ENCODE assay signal across 13 cellular contexts in the genomic region with DNA sequence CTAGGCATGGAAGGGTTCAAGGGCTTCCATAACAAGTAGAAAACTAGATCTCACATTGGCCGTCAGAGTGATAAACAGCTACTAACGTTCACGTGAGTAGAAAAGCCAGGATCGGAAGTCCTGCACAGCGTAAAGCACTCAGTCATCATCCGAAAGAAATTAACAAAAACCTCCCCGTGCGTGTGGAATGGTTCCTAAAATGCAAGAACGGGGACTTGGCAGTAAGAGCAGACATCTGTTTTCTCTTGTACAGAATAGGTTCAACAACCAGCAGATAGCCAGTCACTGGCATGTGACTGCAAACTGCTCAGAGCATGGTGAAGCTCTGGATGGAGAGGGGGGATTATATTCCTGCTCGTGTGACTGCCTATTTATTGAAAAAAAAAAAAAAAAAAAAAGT.
A peak's percentile ranks its signal among the peaks of the same experiment; 100 is the strongest.
DNase-seq lines count a peak whose midpoint lies in the region; ATAC-seq and TF ChIP-seq lines count a peak whose summit lies in the region.
"Had no signal": no experiment of that assay in that cellular context is flagged by ENCODE, and none has a peak within 500 bp of the region (broad histone marks: within the 10 kb centered on the region; RNA-seq: fewer than 3 reads in every experiment).

No MANE protein-coding gene starts in this region.

- in situ Hi-C loops in transverse colon (cut with MboI; ENCODE audit: low pct_ligation_motif_present in 1 of 4, low pct_unique_long_range_greater_than_20kb in 1 of 4, low sequenced_read_pairs in 3 of 4), result no loop called here

- H3K27ac Mint-ChIP-seq in activated CD8-positive, alpha-beta memory T cell treated with anti-CD3 and anti-CD28 coated beads, Interleukin-2, amount 10 ng/mL, durations not matched to agents 7 days and 5 days, result no peak overlapping the region
- H3K27ac Mint-ChIP-seq: activated T-cell treated with anti-CD3 and anti-CD28 coated beads, Interleukin-2, amount 50 U/mL, for 72 hours; mesothelial cell of epicardium had no signal

- H3K4me3 Mint-ChIP-seq in activated CD8-positive, alpha-beta memory T cell treated with anti-CD3 and anti-CD28 coated beads, Interleukin-2, amount 10 ng/mL, durations not matched to agents 7 days and 5 days, result no peak overlapping the region
- H3K4me3 Mint-ChIP-seq: activated T-cell treated with anti-CD3 and anti-CD28 coated beads, Interleukin-2, amount 50 U/mL, for 72 hours; mesothelial cell of epicardium had no signal

- no peak for ATAC-seq in activated CD8-positive, alpha-beta memory T cell treated with anti-CD3 and anti-CD28 coated beads, Interleukin-2, amount 10 ng/mL, durations not matched to agents 7 days and 5 days
- no peak for ATAC-seq in PC-3
- ATAC-seq: activated T-cell treated with anti-CD3 and anti-CD28 coated beads, Interleukin-2, amount 50 U/mL, for 72 hours had no signal

- no peaks in the 10 kb centered on the region for H3K9me3 ChIP-seq in esophagus muscularis mucosa
- no peaks in the 10 kb centered on the region for H3K9me3 ChIP-seq in mesenchymal stem cell (ENCODE audit: control insufficient read depth, low read length)
- H3K9me3 ChIP-seq in transverse colon, result no peaks in the 10 kb centered on the region
- H3K9me3 ChIP-seq in PC-3 (ENCODE audit: low read length), result no peaks in the 10 kb centered on the region
- H3K9me3 ChIP-seq: Caco-2 had no signal

- H3K27ac ChIP-seq in esophagus muscularis mucosa (replicated peaks in 1 of 4) (peak overlapping the region in 3 of 4 donors; percentile 44 to 69 (median 54)), mesenchymal stem cell (ENCODE audit: low read length, poor library complexity, severe bottlenecking) (no peak overlapping the region), transverse colon (peak overlapping the region; percentile 18 to 56 (median 54)), PC-3 (ENCODE audit: low read length) (no peak overlapping the region)

- H4K20me1 ChIP-seq in PC-3 (ENCODE audit: low read length), result 0 out of 2 replicates have a peak, but pooled peaks cover 4% of the 10 kb centered on the region

- peaks cover 0 to 19% (median 13%) of the 10 kb centered on the region in 4 donors for H3K36me3 ChIP-seq in esophagus muscularis mucosa
- peaks cover 6 to 82% of the 10 kb centered on the region in 2 experiments for H3K36me3 ChIP-seq in mesenchymal stem cell (ENCODE audit: control insufficient read depth in 1 of 2, insufficient read depth in 2 of 2, low read depth in 1 of 2, low read length in 2 of 2)
- no peaks in the 10 kb centered on the region for H3K36me3 ChIP-seq in transverse colon
- peaks cover 13% of the 10 kb centered on the region for H3K36me3 ChIP-seq in PC-3 (ENCODE audit: low read depth, low read length)

- H3K4me3 ChIP-seq in esophagus muscularis mucosa (no peak overlapping the region), mesenchymal stem cell (ENCODE audit: insufficient read depth in 1 of 2, low read depth in 1 of 2, low read length in 2 of 2) (no peak overlapping the region), transverse colon (no peak overlapping the region), PC-3 (ENCODE audit: low read length) (no peak overlapping the region)

- H4K91ac ChIP-seq in mesenchymal stem cell (ENCODE audit: low read length), result no peak overlapping the region

- H2BK12ac ChIP-seq in mesenchymal stem cell (ENCODE audit: low read length in 2 of 2), result no peak overlapping the region

- no peak overlapping the region for H2AK5ac ChIP-seq in mesenchymal stem cell (ENCODE audit: low read length, severe bottlenecking)

- H3K27me3 ChIP-seq in esophagus muscularis mucosa (no peaks in the 10 kb centered on the region), mesenchymal stem cell (ENCODE audit: control insufficient read depth in 1 of 2, insufficient read depth in 1 of 2, low read length in 2 of 2) (no peaks in the 10 kb centered on the region), transverse colon (no peaks in the 10 kb centered on the region), PC-3 (ENCODE audit: low read length) (no peaks in the 10 kb centered on the region)

- H2BK15ac ChIP-seq in mesenchymal stem cell (ENCODE audit: low read depth, poor library complexity, severe bottlenecking), result no peak overlapping the region

- no peak overlapping the region for H3K18ac ChIP-seq in mesenchymal stem cell (ENCODE audit: low read depth in 1 of 2, low read length in 2 of 2)

- DNase-seq in HCEC 1CT (peak; percentile 86), esophagus muscularis mucosa (ENCODE audit: extremely low spot score) (no peak), mesenchymal stem cell (peak; percentile 69), transverse colon (no peak), PC-3 (no peak)
- no peak for DNase-seq in activated CD8-positive, alpha-beta memory T cell treated with anti-CD3 and anti-CD28 coated beads, Interleukin-2, amount 10 ng/mL, durations not matched to agents 7 days and 5 days
- DNase-seq in activated CD4-positive, alpha-beta T cell treated with anti-CD3 and anti-CD28 coated beads, Interleukin-2, amount 50 U/mL, for 4 hours, result no peak
- no peak for DNase-seq in NK-92 treated with Interleukin-12 subunit alpha and Interleukin-12 subunit beta, amount 100 ng/mL, for 24 hours (lab: John Stamatoyannopoulos, UW)
- DNase-seq: activated T-cell treated with anti-CD3 and anti-CD28 coated beads, Interleukin-2, amount 50 U/mL, for 72 hours; Caco-2; MM.1S; NCI-H2171 treated with DMSO at 0.1 percent for 48 hours had no signal

- peak overlapping the region; percentile 88 for H3K9ac ChIP-seq in mesenchymal stem cell (ENCODE audit: low read length)
- H3K9ac ChIP-seq in PC-3 (ENCODE audit: low read length), result no peak overlapping the region

- H3K79me2 ChIP-seq in PC-3 (ENCODE audit: low read length), result peaks cover 11% of the 10 kb centered on the region; the same call in 1 of the 2 replicates

- intact Hi-C loops in esophagus muscularis mucosa (cut with DNase I) (no loop called here), transverse colon (cut with DNase I; ENCODE audit: low total_unique reads) (no loop called here), PC-3 (cut with micrococcal nuclease) (no loop called here)

- H3K4me1 ChIP-seq in esophagus muscularis mucosa (peaks cover 46 to 66% (median 56%) of the 10 kb centered on the region in 4 donors), mesenchymal stem cell (ENCODE audit: control insufficient read depth, insufficient read depth, low read depth, low read length) (peaks cover 4% of the 10 kb centered on the region), transverse colon (peaks cover 0 to 20% (median 5%) of the 10 kb centered on the region in 4 donors), PC-3 (ENCODE audit: insufficient read depth, low read length) (peaks cover 10% of the 10 kb centered on the region)
- H3K4me1 ChIP-seq: Caco-2 had no signal

- H2AFZ ChIP-seq in mesenchymal stem cell (ENCODE audit: low read depth, low read length) (no peak overlapping the region), PC-3 (ENCODE audit: low read length) (no peak overlapping the region)

- TF ChIP-seq CTCF in esophagus muscularis mucosa (IDR thresholded peaks at IDR 0.05) (no peak), transverse colon (IDR thresholded peaks at IDR 0.05) (no peak), PC-3 (conservative IDR thresholded peaks at IDR 0.05; ENCODE audit: low read depth, low read length) (no peak)

- no peak overlapping the region for H2BK120ac ChIP-seq in mesenchymal stem cell (ENCODE audit: low read depth, low read length)

- 38% methylated on average over 10 of the region's 10 CpGs for WGBS in esophagus muscularis mucosa
- WGBS in mesenchymal stem cell, result 92% methylated on average over 9 of the region's 10 CpGs
- 58 to 72% methylated on average over 10 of the region's 10 CpGs for WGBS in transverse colon (ENCODE audit: low coverage in 1 of 2), 2 donors

- no peak overlapping the region for H3K4ac ChIP-seq in mesenchymal stem cell (ENCODE audit: low read depth in 1 of 2, low read length in 2 of 2)

- no peak overlapping the region for H3K23ac ChIP-seq in mesenchymal stem cell (ENCODE audit: low read length in 2 of 2)

- no peaks in the 10 kb centered on the region for H3K9me2 ChIP-seq in PC-3 (replicated peaks; ENCODE audit: low read length)

- no peaks in the 10 kb centered on the region for H3F3A ChIP-seq in PC-3 (ENCODE audit: low read length, unreplicated experiment)

- no peak for TF ChIP-seq EP300 in esophagus muscularis mucosa (IDR thresholded peaks at IDR 0.05)
- TF ChIP-seq EP300 in transverse colon (IDR thresholded peaks at IDR 0.05; ENCODE audit: low read depth), result no peak

- H3K14ac ChIP-seq in mesenchymal stem cell (ENCODE audit: low read length in 2 of 2), result no peak overlapping the region

- peaks cover 42% of the 10 kb centered on the region for H3K36me3 Mint-ChIP-seq in activated CD8-positive, alpha-beta memory T cell treated with anti-CD3 and anti-CD28 coated beads, Interleukin-2, amount 10 ng/mL, durations not matched to agents 7 days and 5 days

- TF ChIP-seq POLR2A in esophagus muscularis mucosa (IDR thresholded peaks at IDR 0.05; ENCODE audit: low read depth) (no peak), transverse colon (IDR thresholded peaks at IDR 0.05) (no peak)

- H3K4me1 Mint-ChIP-seq in activated CD8-positive, alpha-beta memory T cell treated with anti-CD3 and anti-CD28 coated beads, Interleukin-2, amount 10 ng/mL, durations not matched to agents 7 days and 5 days, result no peaks in the 10 kb centered on the region

- BruUV-seq in PC-3 (replicated peaks; lab: Mats Ljungman, UMichigan), result no TSS peak

- H2BK5ac ChIP-seq in mesenchymal stem cell (ENCODE audit: low read depth, low read length, poor library complexity, severe bottlenecking), result no peak overlapping the region

- H3K79me1 ChIP-seq in mesenchymal stem cell (replicated peaks; ENCODE audit: low read length, poor library complexity, severe bottlenecking), result peaks cover 12% of the 10 kb centered on the region

- H3K27me3 Mint-ChIP-seq in activated CD8-positive, alpha-beta memory T cell treated with anti-CD3 and anti-CD28 coated beads, Interleukin-2, amount 10 ng/mL, durations not matched to agents 7 days and 5 days, result no peaks in the 10 kb centered on the region

- H3K9me3 Mint-ChIP-seq in activated CD8-positive, alpha-beta memory T cell treated with anti-CD3 and anti-CD28 coated beads, Interleukin-2, amount 10 ng/mL, durations not matched to agents 7 days and 5 days (ENCODE audit: low read depth), result no peaks in the 10 kb centered on the region
- H3K9me3 Mint-ChIP-seq: activated T-cell treated with anti-CD3 and anti-CD28 coated beads, Interleukin-2, amount 50 U/mL, for 72 hours; mesothelial cell of epicardium had no signal

- CTCF ChIA-PET in activated CD8-positive, alpha-beta memory T cell treated with anti-CD3 and anti-CD28 coated beads, Interleukin-2, amount 10 ng/mL, durations not matched to agents 7 days and 5 days (lab: Charles Lee), result no interaction called here
- CTCF ChIA-PET in PC-3 (lab: Charles Lee), result no interaction called here

- no peak overlapping the region for H4K8ac ChIP-seq in mesenchymal stem cell (ENCODE audit: low read length)

- POLR2A ChIA-PET in PC-3 (lab: Charles Lee; ENCODE audit: unreplicated experiment), result no interaction called here

- no peak overlapping the region for H3K4me2 ChIP-seq in mesenchymal stem cell (ENCODE audit: low read length, poor library complexity, severe bottlenecking)
- H3K4me2 ChIP-seq in PC-3 (ENCODE audit: low read length), result no peak overlapping the region

Comparison
In these comparisons a context has a peak if more than half of its experiments do, and no peak if none do; other contexts are left out.
1. DNase-seq: peak in HCEC 1CT (single experiment) and mesenchymal stem cell (single experiment); none in esophagus muscularis mucosa (single experiment), transverse colon (single experiment), activated CD8-positive, alpha-beta memory T cell treated with anti-CD3 and anti-CD28 coated beads, Interleukin-2, amount 10 ng/mL, durations not matched to agents 7 days and 5 days (single experiment), activated CD4-positive, alpha-beta T cell treated with anti-CD3 and anti-CD28 coated beads, Interleukin-2, amount 50 U/mL, for 4 hours (0 of 2), NK-92 treated with Interleukin-12 subunit alpha and Interleukin-12 subunit beta, amount 100 ng/mL, for 24 hours (single experiment) and PC-3 (single experiment).
2. H3K27ac ChIP-seq: peak in esophagus muscularis mucosa (3 of 4) and transverse colon (4 of 4); none in mesenchymal stem cell (single experiment) and PC-3 (single experiment).